ENCODE assay signal across 1 cellular context in genomic region chr10:106355450-106355849, GRCh38.
TF ChIP-seq lines count a peak whose summit lies in the region.

No MANE protein-coding gene starts in this region.

TF ChIP-seq in HepG2, 621 proteins besides CTCF, POLR2A, EP300 and RAD21 (continued from another document):
- TF ChIP-seq ZNF800 (CRISPR knock-in tag; IDR thresholded peaks at IDR 0.05) (no peak), SALL2 (CRISPR knock-in tag; IDR thresholded peaks at IDR 0.05) (no peak), GABPA (IDR thresholded peaks at IDR 0.05; ENCODE audit: low read depth, low read length) (no peak), GABPA (CRISPR knock-in tag; IDR thresholded peaks at IDR 0.05; ENCODE audit: low read depth) (no peak), RELA (CRISPR knock-in tag; IDR thresholded peaks at IDR 0.05) (no peak), HES4 (CRISPR knock-in tag; IDR thresholded peaks at IDR 0.05; ENCODE audit: borderline replicate concordance) (no peak), FOXO4 (CRISPR knock-in tag; conservative IDR thresholded peaks at IDR 0.05) (no peak)
- TF ChIP-seq, protein P1, sequence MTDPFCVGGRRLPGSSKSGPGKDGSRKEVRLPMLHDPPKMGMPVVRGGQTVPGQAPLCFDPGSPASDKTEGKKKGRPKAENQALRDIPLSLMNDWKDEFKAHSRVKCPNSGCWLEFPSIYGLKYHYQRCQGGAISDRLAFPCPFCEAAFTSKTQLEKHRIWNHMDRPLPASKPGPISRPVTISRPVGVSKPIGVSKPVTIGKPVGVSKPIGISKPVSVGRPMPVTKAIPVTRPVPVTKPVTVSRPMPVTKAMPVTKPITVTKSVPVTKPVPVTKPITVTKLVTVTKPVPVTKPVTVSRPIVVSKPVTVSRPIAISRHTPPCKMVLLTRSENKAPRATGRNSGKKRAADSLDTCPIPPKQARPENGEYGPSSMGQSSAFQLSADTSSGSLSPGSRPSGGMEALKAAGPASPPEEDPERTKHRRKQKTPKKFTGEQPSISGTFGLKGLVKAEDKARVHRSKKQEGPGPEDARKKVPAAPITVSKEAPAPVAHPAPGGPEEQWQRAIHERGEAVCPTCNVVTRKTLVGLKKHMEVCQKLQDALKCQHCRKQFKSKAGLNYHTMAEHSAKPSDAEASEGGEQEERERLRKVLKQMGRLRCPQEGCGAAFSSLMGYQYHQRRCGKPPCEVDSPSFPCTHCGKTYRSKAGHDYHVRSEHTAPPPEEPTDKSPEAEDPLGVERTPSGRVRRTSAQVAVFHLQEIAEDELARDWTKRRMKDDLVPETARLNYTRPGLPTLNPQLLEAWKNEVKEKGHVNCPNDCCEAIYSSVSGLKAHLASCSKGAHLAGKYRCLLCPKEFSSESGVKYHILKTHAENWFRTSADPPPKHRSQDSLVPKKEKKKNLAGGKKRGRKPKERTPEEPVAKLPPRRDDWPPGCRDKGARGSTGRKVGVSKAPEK (CRISPR knock-in tag; IDR thresholded peaks at IDR 0.05; ENCODE audit: borderline replicate concordance) = no peak
